27 cellular contexts compared by ENCODE assay signal in the genomic region with DNA sequence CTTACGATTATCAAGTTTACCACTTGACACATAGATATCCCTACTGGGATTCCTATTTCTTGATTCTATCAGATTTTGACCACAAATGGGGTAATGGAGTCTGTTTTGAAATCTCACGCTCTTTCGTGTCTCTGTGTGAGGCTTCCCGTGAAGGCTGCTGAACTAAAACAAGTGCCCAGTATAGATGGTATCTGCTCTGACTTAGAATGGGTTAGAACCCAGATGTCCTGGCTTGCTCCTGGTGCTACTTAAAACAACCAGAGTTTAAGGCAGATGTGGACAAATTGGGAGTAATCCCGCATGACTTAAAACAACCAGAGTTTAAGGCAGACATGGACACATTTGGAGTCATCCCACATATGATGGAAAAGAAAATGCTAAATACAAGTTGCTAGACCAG.
"Had no signal": no experiment of that assay in that cellular context is flagged by ENCODE, and none has a peak within 500 bp of the region (broad histone marks: within the 10 kb centered on the region; RNA-seq: fewer than 3 reads in every experiment).

No MANE protein-coding gene starts in this region.

- H3K4me3 Mint-ChIP-seq: mesothelial cell of epicardium; naive B cell; natural killer cell; stimulated activated memory B cell treated with anti-CD40 and anti-IgM and Interleukin-4, amounts not matched to agents 10 μg/mL and 1 μg/mL and 100 μg/mL, for 72 hours had no signal

- H3K9me3 ChIP-seq: left lung, lower lobe of right lung, ovary, right atrium auricular region, right lobe of liver, stomach, testis, thyroid gland, transverse colon, upper lobe of left lung had no signal

- DNase-seq: hippocampal formation; kidney; left colon; left lung; lower lobe of right lung; mammary epithelial cell; mesenchymal stem cell; naive B cell; natural killer cell; nephron progenitor cell; ovary; right lobe of liver; stimulated activated CD4-positive, alpha-beta T cell treated with anti-CD3 and anti-CD28 coated beads, Interleukin-1b, Interleukin-23, amount 100 ng/mL, for 48 hours; stimulated activated CD4-positive, alpha-beta T cell treated with anti-CD3 and anti-CD28 coated beads, Interleukin-2, amount 100 ng/mL, for 48 hours; stimulated activated CD4-positive, alpha-beta T cell treated with anti-CD3 and anti-CD28 coated beads, Interleukin-4, amount 100 ng/mL, for 4 hours; stimulated activated CD8-positive, alpha-beta memory T cell treated with anti-CD3 and anti-CD28 coated beads, Interleukin-4, amount 100 ng/mL, for 48 hours; stimulated activated naive CD4-positive, alpha-beta T cell treated with Interleukin-2 at 50 U/mL for 16 hours; stomach; testis; thyroid gland; transverse colon; upper lobe of left lung had no signal

- H3K27ac Mint-ChIP-seq: mesothelial cell of epicardium; naive B cell; natural killer cell; progenitor cell of endocrine pancreas; stimulated activated memory B cell treated with anti-CD40 and anti-IgM and Interleukin-4, amounts not matched to agents 10 μg/mL and 1 μg/mL and 100 μg/mL, for 72 hours had no signal

- H3K36me3 Mint-ChIP-seq: mesothelial cell of epicardium; naive B cell; natural killer cell; stimulated activated memory B cell treated with anti-CD40 and anti-IgM and Interleukin-4, amounts not matched to agents 10 μg/mL and 1 μg/mL and 100 μg/mL, for 72 hours had no signal

- H3K27me3 ChIP-seq: ovary, right atrium auricular region, testis, thyroid gland, upper lobe of left lung had no signal

- H3K9me3 Mint-ChIP-seq: mesothelial cell of epicardium; naive B cell; natural killer cell; nephron progenitor cell; stimulated activated memory B cell treated with anti-CD40 and anti-IgM and Interleukin-4, amounts not matched to agents 10 μg/mL and 1 μg/mL and 100 μg/mL, for 72 hours had no signal

- H3K36me3 ChIP-seq: left lung, lower lobe of right lung, ovary, right atrium auricular region, right lobe of liver, stomach, thyroid gland, transverse colon, upper lobe of left lung had no signal

- ATAC-seq: left colon; left lung; lower lobe of right lung; natural killer cell; right lobe of liver; stimulated activated memory B cell treated with anti-CD40 and anti-IgM and Interleukin-4, amounts not matched to agents 10 μg/mL and 1 μg/mL and 100 μg/mL, for 72 hours had no signal

- H3K4me1 Mint-ChIP-seq: naive B cell; natural killer cell; stimulated activated memory B cell treated with anti-CD40 and anti-IgM and Interleukin-4, amounts not matched to agents 10 μg/mL and 1 μg/mL and 100 μg/mL, for 72 hours had no signal

- H3K27ac ChIP-seq: left lung, lower lobe of right lung, ovary, right atrium auricular region, right lobe of liver, stomach, thyroid gland, transverse colon, upper lobe of left lung had no signal

- H3K4me1 ChIP-seq: left lung, lower lobe of right lung, right atrium auricular region, right lobe of liver, stomach, testis, thyroid gland, transverse colon, upper lobe of left lung had no signal

- H3K4me3 ChIP-seq: left lung, lower lobe of right lung, ovary, right atrium auricular region, right lobe of liver, smooth muscle cell, stomach, testis, thyroid gland, transverse colon, upper lobe of left lung had no signal
